2 cellular contexts compared by ENCODE assay signal in genomic region chr15:64842986-64843561, GRCh38.
TF ChIP-seq lines count a peak whose summit lies in the region.

No MANE protein-coding gene starts in this region.

TF ChIP-seq in GM23338, 12 proteins besides CTCF, POLR2A, EP300 and RAD21:
- TF ChIP-seq NANOG (IDR thresholded peaks at IDR 0.05; ENCODE audit: borderline replicate concordance): no peak
- TF ChIP-seq JUNB (IDR thresholded peaks at IDR 0.05; ENCODE audit: unreplicated experiment): no peak
- no peak for TF ChIP-seq STAT1 (IDR thresholded peaks at IDR 0.05; ENCODE audit: unreplicated experiment)
- TF ChIP-seq EZH2 (IDR thresholded peaks at IDR 0.05; ENCODE audit: low read depth, unreplicated experiment): no peak
- TF ChIP-seq ZNF331 (CRISPR knock-in tag; IDR thresholded peaks at IDR 0.05; ENCODE audit: low read depth): no peak
- no peak for TF ChIP-seq ZNF114 (CRISPR knock-in tag; IDR thresholded peaks at IDR 0.05)
- TF ChIP-seq CREB1 (CRISPR knock-in tag; IDR thresholded peaks at IDR 0.05; ENCODE audit: low read depth): no peak
- no peak for TF ChIP-seq POLR2AphosphoS5 (IDR thresholded peaks at IDR 0.05; ENCODE audit: low read depth)

TF ChIP-seq in H1, 55 proteins besides CTCF, POLR2A, EP300 and RAD21:
- TF ChIP-seq CBX8 (IDR thresholded peaks at IDR 0.05; ENCODE audit: borderline replicate concordance, low read depth, low read length): no peak
- TF ChIP-seq KDM4A (IDR thresholded peaks at IDR 0.05; ENCODE audit: low read depth, low read length, severe bottlenecking): no peak
- no peak for TF ChIP-seq TEAD4 (IDR thresholded peaks at IDR 0.05; ENCODE audit: low read depth, low read length)
- no peak for TF ChIP-seq CHD7 (IDR thresholded peaks at IDR 0.05; ENCODE audit: insufficient replicate concordance, low read length)
- no peak for TF ChIP-seq NANOG (IDR thresholded peaks at IDR 0.05; ENCODE audit: insufficient read depth, low read depth, low read length, poor library complexity, severe bottlenecking)
- TF ChIP-seq BCL11A (IDR thresholded peaks at IDR 0.05; ENCODE audit: low read depth in 2 of 2, low read length in 2 of 2): no peak
- no peak for TF ChIP-seq FOSL1 (IDR thresholded peaks at IDR 0.05; ENCODE audit: insufficient read depth, low read depth, low read length)
- TF ChIP-seq RXRA (IDR thresholded peaks at IDR 0.05; ENCODE audit: insufficient read depth, low read depth, low read length): no peak
